8 cellular contexts compared by ENCODE assay signal in the genomic region with DNA sequence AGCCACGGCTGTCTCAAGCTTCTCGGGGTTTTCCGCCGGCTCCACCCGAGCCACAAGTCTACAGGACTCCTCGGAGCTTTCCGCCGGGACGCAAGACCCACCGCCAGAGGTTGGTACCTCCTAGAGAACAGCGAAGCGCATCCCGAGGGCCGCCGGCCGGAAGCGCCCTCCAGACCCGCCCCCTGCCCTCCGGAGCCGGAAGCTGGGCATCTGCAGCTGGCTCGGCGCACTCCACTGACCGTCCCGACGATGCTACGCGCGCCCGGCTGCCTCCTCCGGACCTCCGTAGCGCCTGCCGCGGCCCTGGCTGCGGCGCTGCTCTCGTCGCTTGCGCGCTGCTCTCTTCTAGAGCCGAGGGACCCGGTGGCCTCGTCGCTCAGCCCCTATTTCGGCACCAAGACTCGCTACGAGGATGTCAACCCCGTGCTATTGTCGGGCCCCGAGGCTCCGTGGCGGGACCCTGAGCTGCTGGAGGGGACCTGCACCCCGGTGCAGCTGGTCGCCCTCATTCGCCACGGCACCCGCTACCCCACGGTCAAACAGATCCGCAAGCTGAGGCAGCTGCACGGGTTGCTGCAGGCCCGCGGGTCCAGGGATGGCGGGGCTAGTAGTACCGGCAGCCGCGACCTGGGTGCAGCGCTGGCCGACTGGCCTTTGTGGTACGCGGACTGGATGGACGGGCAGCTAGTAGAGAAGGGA. TPM values are rescaled to one million over a fixed set of nuclear protein-coding genes. Genes with fewer than 3 reads are reported as not detected.
DNase-seq lines count a peak whose midpoint lies in the region; ATAC-seq, FAIRE-seq and TF ChIP-seq lines count a peak whose summit lies in the region.

A gene with protein sequence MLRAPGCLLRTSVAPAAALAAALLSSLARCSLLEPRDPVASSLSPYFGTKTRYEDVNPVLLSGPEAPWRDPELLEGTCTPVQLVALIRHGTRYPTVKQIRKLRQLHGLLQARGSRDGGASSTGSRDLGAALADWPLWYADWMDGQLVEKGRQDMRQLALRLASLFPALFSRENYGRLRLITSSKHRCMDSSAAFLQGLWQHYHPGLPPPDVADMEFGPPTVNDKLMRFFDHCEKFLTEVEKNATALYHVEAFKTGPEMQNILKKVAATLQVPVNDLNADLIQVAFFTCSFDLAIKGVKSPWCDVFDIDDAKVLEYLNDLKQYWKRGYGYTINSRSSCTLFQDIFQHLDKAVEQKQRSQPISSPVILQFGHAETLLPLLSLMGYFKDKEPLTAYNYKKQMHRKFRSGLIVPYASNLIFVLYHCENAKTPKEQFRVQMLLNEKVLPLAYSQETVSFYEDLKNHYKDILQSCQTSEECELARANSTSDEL (plus strand): TSS at position 227 of the 699 bp plus-strand sequence. CDS start 23 bp downstream, at position 250.

- TF ChIP-seq POLR2A in H54 (IDR thresholded peaks at IDR 0.05; ENCODE audit: low read depth, low read length), result peak; percentile 92

- peak; percentile 90 for FAIRE-seq in H54 (lab: Jason Lieb, UNC)

- H3K27me3 ChIP-seq in thymus (ENCODE audit: control insufficient read depth, insufficient read depth), result peaks cover 2% of the 10 kb centered on the region

- no peaks in the 10 kb centered on the region for H3K9me3 Mint-ChIP-seq in activated naive CD8-positive, alpha-beta T cell (ENCODE audit: low read depth)

- H3K4me3 ChIP-seq in thymus (ENCODE audit: low read length), result peak within 1 kb of the TSS; percentile 72

- H3K36me3 Mint-ChIP-seq in activated naive CD8-positive, alpha-beta T cell, result peaks cover 8% of the 10 kb centered on the region

- TF ChIP-seq CTCF in omental fat pad (IDR thresholded peaks at IDR 0.05), result no peak

- peak; percentile 42 for DNase-seq in GM04503 (ENCODE audit: low read depth)
- peak; percentile 92 for DNase-seq in H54 (ENCODE audit: insufficient read length, low spot score)
- DNase-seq in LoVo (ENCODE audit: low spot score), result peak; percentile 85
- peak; percentile 54 for DNase-seq in SKM-1 (lab: John Stamatoyannopoulos, UW; ENCODE audit: unreplicated experiment)
- DNase-seq in glomerular visceral epithelial cell (ENCODE audit: extremely low spot score), result peak; percentile 90
- DNase-seq in omental fat pad (ENCODE audit: low spot score), result peak; percentile 45

- peak; percentile 94 for ATAC-seq in omental fat pad (ENCODE audit: low FRiP score)

- H3K9me3 ChIP-seq in thymus (ENCODE audit: control insufficient read depth), result no peaks in the 10 kb centered on the region

- no peaks in the 10 kb centered on the region for H3K36me3 ChIP-seq in thymus (ENCODE audit: control insufficient read depth, insufficient read depth)

- peak within 1 kb of the TSS; percentile 87 for H3K27ac Mint-ChIP-seq in activated naive CD8-positive, alpha-beta T cell

- H3K27me3 Mint-ChIP-seq in activated naive CD8-positive, alpha-beta T cell, result peaks cover 5% of the 10 kb centered on the region

- peaks cover 8% of the 10 kb centered on the region for H3K4me1 ChIP-seq in thymus (ENCODE audit: control insufficient read depth, insufficient read depth, low read length)

- peaks cover 44% of the 10 kb centered on the region for H3K4me1 Mint-ChIP-seq in activated naive CD8-positive, alpha-beta T cell (ENCODE audit: low read depth)

- peak within 1 kb of the TSS; percentile 88 for H3K27ac ChIP-seq in thymus (ENCODE audit: low read depth)

- H3K4me3 Mint-ChIP-seq in activated naive CD8-positive, alpha-beta T cell, result peak within 1 kb of the TSS; percentile 87

- WGBS in thymus, result under 1% methylated on average over 71 of the region's 71 CpGs

RNA-seq across cellular contexts. Expression of the gene that starts here (rescaled TPM):
- total RNA-seq in omental fat pad, result 10 to 100 TPM in 3 of 4 donors, 1 to 10 TPM in 1; 9.4 to 20.5 (median 15.7) TPM
- polyA plus RNA-seq in thymus, result 16.9 TPM

Comparison
In these comparisons a context has a peak if more than half of its experiments do, and no peak if none do; other contexts are left out.
1. Peak in every context shown above with its lines: DNase-seq, ATAC-seq, H3K4me3 ChIP-seq and H3K27ac ChIP-seq.
2. DNase-seq: peak in every context shown above with its lines; median percentile 92 in H54; 90 in glomerular visceral epithelial cell; 85 in LoVo; 54 in SKM-1; 45 in omental fat pad; 42 in GM04503.